ENCODE assay signal across 19 cellular contexts in genomic region chr7:7235347-7235746, GRCh38. TPM values are rescaled to one million over a fixed set of nuclear protein-coding genes. Genes with fewer than 3 reads are reported as not detected.
A peak's percentile ranks its signal among the peaks of the same experiment; 100 is the strongest.
DNase-seq lines count a peak whose midpoint lies in the region; ATAC-seq and TF ChIP-seq lines count a peak whose summit lies in the region.
"Had no signal": no experiment of that assay in that cellular context is flagged by ENCODE, and none has a peak within 500 bp of the region (broad histone marks: within the 10 kb centered on the region; RNA-seq: fewer than 3 reads in every experiment).

No MANE protein-coding gene starts in this region.

- H3K9me3 ChIP-seq in HUES48 (ENCODE audit: control insufficient read depth, insufficient read depth, low read length) (no peaks in the 10 kb centered on the region), esophagus squamous epithelium (peaks cover 0 to 6% (median 0%) of the 10 kb centered on the region in 3 donors), parathyroid adenoma (ENCODE audit: control insufficient read depth, low read length) (no peaks in the 10 kb centered on the region)
- H3K9me3 ChIP-seq: BE2C, Peyer's patch had no signal

- 54 to 64% methylated on average over 3 of the region's 3 CpGs for WGBS in esophagus squamous epithelium, 2 donors

- no peak for ATAC-seq in GM21447 (IDR thresholded peaks at IDR 0.05; ENCODE audit: unreplicated experiment)
- ATAC-seq in HG03280 (IDR thresholded peaks at IDR 0.05; ENCODE audit: unreplicated experiment), result no peak

- no peak overlapping the region for H2AFZ ChIP-seq in parathyroid adenoma

- TF ChIP-seq CTCF in VCaP (conservative IDR thresholded peaks at IDR 0.05) (no peak), esophagus squamous epithelium (IDR thresholded peaks at IDR 0.05) (no peak), parathyroid adenoma (IDR thresholded peaks at IDR 0.05) (no peak)

- H3K27me3 ChIP-seq in HUES48 (ENCODE audit: control insufficient read depth, insufficient read depth, low read length) (no peaks in the 10 kb centered on the region), esophagus squamous epithelium (no peaks in the 10 kb centered on the region), parathyroid adenoma (ENCODE audit: control insufficient read depth, insufficient read depth, low read length) (no peaks in the 10 kb centered on the region)
- H3K27me3 ChIP-seq: BE2C, Peyer's patch had no signal

- intact Hi-C loops in esophagus squamous epithelium (cut with DNase I), result no loop called here

- H3K4me1 ChIP-seq in HUES48 (ENCODE audit: control insufficient read depth, insufficient read depth, low read length), result peaks cover 49% of the 10 kb centered on the region
- H3K4me1 ChIP-seq in esophagus squamous epithelium, result peaks cover 0 to 30% (median 18%) of the 10 kb centered on the region in 3 donors
- H3K4me1 ChIP-seq in parathyroid adenoma, result peaks cover 26% of the 10 kb centered on the region
- H3K4me1 ChIP-seq: BE2C, Peyer's patch had no signal

- H3K4me2 ChIP-seq in parathyroid adenoma (ENCODE audit: low read length), result no peak overlapping the region
- H3K4me2 ChIP-seq: KMS-11 had no signal

- H3K9ac ChIP-seq in HUES48 (ENCODE audit: low read depth, low read length) (no peak overlapping the region), parathyroid adenoma (no peak overlapping the region)
- H3K9ac ChIP-seq: KMS-11 had no signal

- peaks cover 34% of the 10 kb centered on the region for H3K79me2 ChIP-seq in parathyroid adenoma

- DNase-seq in esophagus squamous epithelium (lab: John Stamatoyannopoulos, UW) (no peak), NCI-H2029 (lab: John Stamatoyannopoulos, UW) (no peak)
- DNase-seq: BE2C, DMS53, GF-D8, GOT3, NCI-H1105, NCI-H146, NCI-H2029 treated with DMSO at 0.1 percent for 48 hours, NCI-H226, NCI-H510A treated with DMSO at 0.1 percent for 48 hours, NCI-H748 treated with DMSO at 0.1 percent for 48 hours, Peyer's patch had no signal

- H3K27ac ChIP-seq in HUES48 (ENCODE audit: low read depth, low read length) (peak overlapping the region; percentile 5), VCaP (peak overlapping the region; percentile 5; the same call in 1 of the 2 replicates), esophagus squamous epithelium (peak overlapping the region in 3 of 4 donors; percentile 21 to 48 (median 47)), parathyroid adenoma (peak overlapping the region; percentile 24)
- H3K27ac ChIP-seq: KMS-11, Peyer's patch had no signal

- H3K4me3 ChIP-seq in HUES48 (ENCODE audit: low read depth, low read length), result no peak overlapping the region
- H3K4me3 ChIP-seq in esophagus squamous epithelium, result no peak overlapping the region
- no peak overlapping the region for H3K4me3 ChIP-seq in parathyroid adenoma (ENCODE audit: low read depth, low read length)
- H3K4me3 ChIP-seq: Peyer's patch had no signal

- H3K36me3 ChIP-seq in HUES48 (ENCODE audit: control insufficient read depth, insufficient read depth, low read length) (peaks cover 39% of the 10 kb centered on the region), esophagus squamous epithelium (peaks cover 0 to 48% (median 4%) of the 10 kb centered on the region in 3 donors), parathyroid adenoma (ENCODE audit: control insufficient read depth, insufficient read depth, low read length) (no peaks in the 10 kb centered on the region)
- H3K36me3 ChIP-seq: BE2C had no signal

- TF ChIP-seq POLR2A in esophagus squamous epithelium (IDR thresholded peaks at IDR 0.05), result no peak

RNA-seq across cellular contexts. Expression of gene C1GALT1, which starts 53.0 kb away (rescaled TPM):
- 10 to 100 TPM; 40.1 to 56.4 (median 43.9) TPM for total RNA-seq in esophagus squamous epithelium
